Comparison of ENCODE assay signal across 8 cellular contexts in the genomic region with DNA sequence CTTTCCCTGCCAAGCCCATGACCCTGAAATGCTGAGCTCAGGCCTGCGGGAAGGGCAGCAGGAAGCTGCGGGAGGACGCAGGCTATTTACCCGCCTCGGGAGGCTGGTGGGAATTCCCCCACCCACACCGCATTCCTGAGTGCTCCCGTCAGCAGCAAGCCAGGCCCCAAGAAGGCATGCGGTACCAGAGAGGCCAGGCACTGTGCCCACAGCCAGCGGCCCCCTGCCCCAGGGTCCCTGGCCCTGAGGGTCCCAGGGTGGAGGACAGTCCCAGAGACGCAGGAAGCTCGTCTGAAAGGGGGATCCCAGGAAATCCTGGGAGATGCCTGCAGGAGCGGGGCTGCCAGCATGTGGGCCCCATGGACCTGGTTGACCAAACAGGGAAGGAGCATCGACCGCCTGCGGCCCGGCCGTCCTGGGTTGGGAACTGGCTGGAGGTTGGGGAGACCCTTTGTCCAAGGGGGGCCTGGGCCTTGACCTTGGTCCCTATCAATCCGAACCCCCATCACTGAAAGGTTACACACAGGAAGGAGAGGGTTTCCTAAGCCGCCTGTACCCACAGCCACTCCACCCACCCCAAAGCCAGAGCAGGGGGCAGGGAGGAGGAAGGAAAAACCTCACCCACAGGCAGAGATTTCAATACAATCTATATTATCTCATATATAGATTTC. TPM values are rescaled to one million over a fixed set of nuclear protein-coding genes. Genes with fewer than 3 reads are reported as not detected.
A peak's percentile ranks its signal among the peaks of the same experiment; 100 is the strongest.
DNase-seq lines count a peak whose midpoint lies in the region; ATAC-seq, FAIRE-seq and TF ChIP-seq lines count a peak whose summit lies in the region.

No MANE protein-coding gene starts in this region.

- no peak overlapping the region for H3K4me3 ChIP-seq in CD8-positive, alpha-beta memory T cell (ENCODE audit: low read length)
- H3K4me3 ChIP-seq in coronary artery = peak overlapping the region; percentile 10
- no peak overlapping the region for H3K4me3 ChIP-seq in right lobe of liver

- H3K4me1 ChIP-seq in CD8-positive, alpha-beta memory T cell (ENCODE audit: insufficient read depth, low read length) = peaks cover 10% of the 10 kb centered on the region
- peaks cover 0 to 19% (median 3%) of the 10 kb centered on the region in 4 donors for H3K4me1 ChIP-seq in right lobe of liver

- WGBS in right lobe of liver (ENCODE audit: insufficient coverage, low coverage, low lambda C conversion rate, missing lambda C conversion rate) = 67% methylated on average over 3 of the region's 19 CpGs

- H3K9me3 Mint-ChIP-seq in CD8-positive, alpha-beta memory T cell = no peaks in the 10 kb centered on the region

- H3K9me3 ChIP-seq in CD8-positive, alpha-beta memory T cell (ENCODE audit: low read length) = no peaks in the 10 kb centered on the region
- no peaks in the 10 kb centered on the region for H3K9me3 ChIP-seq in right lobe of liver

- CTCF ChIA-PET in CD8-positive, alpha-beta memory T cell (lab: Charles Lee) = interaction anchor here (1.3 to 2.8 kb wide), 2 partner anchors 12 to 104 kb away, joined by 4 to 9 read pairs; no protein-coding TSS in a partner anchor
- CTCF ChIA-PET in GM10248 (lab: Yijun Ruan, JAX) = interaction anchor here (1.0 to 1.8 kb wide), 7 partner anchors 9 to 167 kb away, joined by 3 to 5 read pairs (median 3); no protein-coding TSS in a partner anchor

- DNase-seq in CD8-positive, alpha-beta memory T cell = peak in 3 of 5 donors; percentile 26 to 56 (median 40)
- DNase-seq in RCC 7860 (ENCODE audit: low spot score) (peak; percentile 86), coronary artery (ENCODE audit: low spot score) (peak; percentile 92), right lobe of liver (peak; percentile 65 to 91 (median 78)), cerebellum (ENCODE audit: low spot score) (no peak), GM10248 (ENCODE audit: extremely low spot score) (no peak)
- DNase-seq in stimulated activated naive CD8-positive, alpha-beta T cell treated with anti-CD3 and anti-CD28 coated beads, Interleukin-15, Interleukin-2, amounts not matched to agents 100 U/mL and 50 U/mL, for 24 hours = peak; percentile 53

- H3K4me3 Mint-ChIP-seq in CD8-positive, alpha-beta memory T cell = no peak overlapping the region

- FAIRE-seq in RCC 7860 (lab: Jason Lieb, UNC) = peak; percentile 81

- ATAC-seq in right lobe of liver = peak; percentile 37 to 72 (median 42)
- ATAC-seq in stimulated activated naive CD8-positive, alpha-beta T cell treated with anti-CD3 and anti-CD28 coated beads, Interleukin-15, Interleukin-2, amounts not matched to agents 100 U/mL and 50 U/mL, for 24 hours = peak; percentile 40
- no peak for ATAC-seq in HG03196 (IDR thresholded peaks at IDR 0.05; ENCODE audit: unreplicated experiment)

- peaks cover 0 to 25% (median 2%) of the 10 kb centered on the region in 3 donors for H3K36me3 Mint-ChIP-seq in CD8-positive, alpha-beta memory T cell

- intact Hi-C loops in right lobe of liver (cut with DNase I) = no loop called here

- H3K4me1 Mint-ChIP-seq in CD8-positive, alpha-beta memory T cell = peaks cover 16 to 34% (median 23%) of the 10 kb centered on the region in 3 donors

- peak overlapping the region; percentile 59 to 91 (median 78) for H3K27ac Mint-ChIP-seq in CD8-positive, alpha-beta memory T cell

- H3K36me3 ChIP-seq in CD8-positive, alpha-beta memory T cell (ENCODE audit: insufficient read depth, low read length) = no peaks in the 10 kb centered on the region
- peaks cover 0 to 1% (median 0%) of the 10 kb centered on the region in 4 donors for H3K36me3 ChIP-seq in right lobe of liver

- TF ChIP-seq CTCF in coronary artery (IDR thresholded peaks at IDR 0.05) = no peak
- TF ChIP-seq CTCF in right lobe of liver (IDR thresholded peaks at IDR 0.05) = no peak
- TF ChIP-seq CTCF in GM10248 (IDR thresholded peaks at IDR 0.05; ENCODE audit: control extremely low read depth, extremely low read depth, low read depth, missing control alignments) = no peak

- POLR2A ChIA-PET in CD8-positive, alpha-beta memory T cell (lab: Charles Lee) = no interaction called here
- POLR2A ChIA-PET in GM10248 (lab: Yijun Ruan, JAX) = no interaction called here

- no peaks in the 10 kb centered on the region for H3K27me3 ChIP-seq in CD8-positive, alpha-beta memory T cell (ENCODE audit: insufficient read depth, low read length, poor library complexity, severe bottlenecking)
- H3K27me3 ChIP-seq in right lobe of liver = no peaks in the 10 kb centered on the region

- H3K27me3 Mint-ChIP-seq in CD8-positive, alpha-beta memory T cell = no peaks in the 10 kb centered on the region

- TF ChIP-seq POLR2A in right lobe of liver (IDR thresholded peaks at IDR 0.05) = no peak

- no peak overlapping the region for H3K27ac ChIP-seq in CD8-positive, alpha-beta memory T cell (ENCODE audit: low read depth, low read length)
- H3K27ac ChIP-seq in coronary artery (peak overlapping the region; percentile 93 to 94), right lobe of liver (peak overlapping the region; percentile 45 to 67 (median 60))

RNA-seq across cellular contexts. Expression of a gene that starts 17.0 kb away (rescaled TPM):
- 1 to 10 TPM; 7.4 to 7.8 TPM for total RNA-seq in CD8-positive, alpha-beta memory T cell
- polyA plus RNA-seq in CD8-positive, alpha-beta memory T cell = 4.6 TPM
- total RNA-seq in right lobe of liver (10 to 100 TPM in 3 of 6 experiments, 1 to 10 TPM in 3; 2.6 to 30.6 (median 11.0) TPM), cerebellum (5.2 TPM)

RNA-seq across cellular contexts. Expression of a gene that starts 37.2 kb away (rescaled TPM):
- 10 to 100 TPM; 33.0 to 34.1 TPM for total RNA-seq in CD8-positive, alpha-beta memory T cell
- 5.6 TPM for polyA plus RNA-seq in CD8-positive, alpha-beta memory T cell
- total RNA-seq in right lobe of liver (10 to 100 TPM in 5 of 6 experiments, 1 to 10 TPM in 1; 8.1 to 32.9 (median 19.8) TPM), cerebellum (19.9 TPM)

RNA-seq across cellular contexts. Expression of a gene that starts 54.0 kb away (rescaled TPM):
- total RNA-seq in CD8-positive, alpha-beta memory T cell = 10 to 100 TPM; 29.0 to 31.7 TPM
- 23.4 TPM for polyA plus RNA-seq in CD8-positive, alpha-beta memory T cell
- total RNA-seq in right lobe of liver (10 to 100 TPM in 5 of 6 experiments, 1 to 10 TPM in 1; 7.9 to 42.6 (median 16.9) TPM), cerebellum (23.8 TPM)

Comparison
In these comparisons a context has a peak if more than half of its experiments do, and no peak if none do; other contexts are left out.
1. DNase-seq: peak in CD8-positive, alpha-beta memory T cell (3 of 5), RCC 7860 (single experiment), coronary artery (single experiment), right lobe of liver (3 of 3) and stimulated activated naive CD8-positive, alpha-beta T cell treated with anti-CD3 and anti-CD28 coated beads, Interleukin-15, Interleukin-2, amounts not matched to agents 100 U/mL and 50 U/mL, for 24 hours (single experiment); none in cerebellum (single experiment) and GM10248 (single experiment).